25 cellular contexts compared by ENCODE assay signal in the genomic region with DNA sequence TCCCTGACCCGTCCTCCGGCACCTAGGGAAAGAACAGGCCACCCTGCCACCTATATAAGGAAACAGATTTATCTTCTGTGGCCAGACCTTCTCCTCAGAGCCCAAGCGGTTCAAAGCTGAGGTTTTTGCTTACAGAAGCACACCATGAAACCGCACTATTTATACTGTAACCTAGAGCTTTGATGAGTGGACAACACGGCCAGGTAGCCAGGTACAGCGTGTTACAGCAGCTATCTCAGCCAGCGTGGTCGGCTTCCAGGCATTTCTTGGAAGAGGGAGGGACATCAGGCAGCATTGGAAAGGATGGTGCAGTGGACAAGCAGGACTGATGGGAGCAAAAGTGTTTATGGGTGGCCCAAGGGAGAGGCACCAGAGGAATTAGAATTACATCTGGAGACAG.
"Had no signal": no experiment of that assay in that cellular context is flagged by ENCODE, and none has a peak within 500 bp of the region (broad histone marks: within the 10 kb centered on the region; RNA-seq: fewer than 3 reads in every experiment).

No MANE protein-coding gene starts in this region.

- H3K4me3 ChIP-seq: cardiac muscle cell had no signal

- H3K27me3 Mint-ChIP-seq: activated B cell treated with CpG ODN at 0.5 μM for 24 hours; activated naive CD8-positive, alpha-beta T cell; activated T-helper 17 cell treated with anti-CD3 and anti-CD28 coated beads, Interleukin-2, amount 50 U/mL, for 72 hours; brain; T-helper 17 cell had no signal

- H3K27ac Mint-ChIP-seq: activated B cell treated with CpG ODN at 0.5 μM for 24 hours; activated CD4-positive, alpha-beta T cell treated with anti-CD3 and anti-CD28 coated beads, Interleukin-2, amount 10 ng/mL, durations not matched to agents 24 days and 14 days; activated naive CD4-positive, alpha-beta T cell treated with anti-CD3 and anti-CD28 coated beads for 36 hours; activated naive CD8-positive, alpha-beta T cell; activated T-helper 17 cell treated with anti-CD3 and anti-CD28 coated beads, Interleukin-2, amount 50 U/mL, for 72 hours; T-helper 17 cell had no signal

- H3K36me3 ChIP-seq: cardiac muscle cell had no signal

- H3K4me1 Mint-ChIP-seq: activated B cell treated with CpG ODN at 0.5 μM for 24 hours; activated CD4-positive, alpha-beta T cell treated with anti-CD3 and anti-CD28 coated beads, Interleukin-2, amount 10 ng/mL, durations not matched to agents 24 days and 14 days; activated T-helper 17 cell treated with anti-CD3 and anti-CD28 coated beads, Interleukin-2, amount 50 U/mL, for 72 hours; brain had no signal

- H3K27ac ChIP-seq: cardiac muscle cell had no signal

- H3K27me3 ChIP-seq: cardiac muscle cell had no signal

- H3K36me3 Mint-ChIP-seq: activated naive CD8-positive, alpha-beta T cell had no signal

- H3K9me3 Mint-ChIP-seq: activated B cell treated with CpG ODN at 0.5 μM for 24 hours; activated CD4-positive, alpha-beta T cell treated with anti-CD3 and anti-CD28 coated beads, Interleukin-2, amount 10 ng/mL, durations not matched to agents 24 days and 14 days; activated naive CD4-positive, alpha-beta T cell treated with anti-CD3 and anti-CD28 coated beads for 36 hours; activated T-helper 17 cell treated with anti-CD3 and anti-CD28 coated beads, Interleukin-2, amount 50 U/mL, for 72 hours; brain had no signal

- ATAC-seq: activated T-helper 17 cell treated with anti-CD3 and anti-CD28 coated beads, Interleukin-2, amount 50 U/mL, for 72 hours; T-helper 17 cell had no signal

- DNase-seq: activated B cell treated with CpG ODN at 0.5 μM for 24 hours; activated CD4-positive, alpha-beta T cell treated with anti-CD3 and anti-CD28 coated beads for 1 hour; activated CD4-positive, alpha-beta T cell treated with anti-CD3 and anti-CD28 coated beads, Interleukin-2, amount 10 ng/mL, durations not matched to agents 24 days and 14 days; activated CD4-positive, alpha-beta T cell treated with anti-CD3 and anti-CD28 coated beads, Interleukin-2, amount 50 U/mL, for 48 hours; activated CD8-positive, alpha-beta memory T cell treated with anti-CD3 and anti-CD28 coated beads for 24 hours; activated gamma-delta T cell; activated naive CD4-positive, alpha-beta T cell treated with anti-CD3 and anti-CD28 coated beads for 36 hours; activated T-cell treated with anti-CD3 and anti-CD28 coated beads, Interleukin-2, amount 50 U/mL, for 48 hours; amygdala; Kasumi-1; KBM-7; NCI-H1092; NCI-H1930; NCI-H2171 treated with DMSO at 0.1 percent for 48 hours; NCI-H226; NCI-H526; NCI-H774; RPMI8226; SHP77 treated with DMSO at 0.1 percent for 48 hours; T-helper 17 cell; T-helper 9 cell had no signal

- H3K4me3 Mint-ChIP-seq: activated B cell treated with CpG ODN at 0.5 μM for 24 hours; activated CD4-positive, alpha-beta T cell treated with anti-CD3 and anti-CD28 coated beads, Interleukin-2, amount 10 ng/mL, durations not matched to agents 24 days and 14 days; activated naive CD4-positive, alpha-beta T cell treated with anti-CD3 and anti-CD28 coated beads for 36 hours; activated naive CD8-positive, alpha-beta T cell; activated T-helper 17 cell treated with anti-CD3 and anti-CD28 coated beads, Interleukin-2, amount 50 U/mL, for 72 hours; brain; T-helper 17 cell had no signal
